Comparison of ENCODE assay signal across 15 cellular contexts in the genomic region with DNA sequence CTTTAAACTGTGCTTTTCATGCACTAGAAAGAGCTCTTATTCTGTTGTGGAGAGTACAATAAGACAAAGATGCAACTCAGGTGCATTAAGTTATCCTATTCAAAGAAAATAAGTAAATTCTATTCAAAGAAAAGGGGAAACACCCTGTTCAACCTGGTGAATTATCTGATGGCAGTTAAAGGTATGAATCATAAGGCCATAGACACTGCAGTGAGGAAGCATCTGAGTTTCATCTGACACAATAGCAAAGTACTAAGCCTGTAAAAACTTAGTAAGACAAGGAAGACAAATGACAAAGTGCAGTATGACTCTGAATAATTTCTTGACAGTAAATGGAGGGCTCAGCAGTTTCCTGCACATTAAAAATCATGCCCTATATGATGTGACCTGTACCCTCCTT.
"Had no signal": no experiment of that assay in that cellular context is flagged by ENCODE, and none has a peak within 500 bp of the region (broad histone marks: within the 10 kb centered on the region; RNA-seq: fewer than 3 reads in every experiment).

No MANE protein-coding gene starts in this region.

- H3K4me3 ChIP-seq: ascending aorta, esophagus muscularis mucosa, psoas muscle, spleen, upper lobe of right lung had no signal

- H3K4me1 Mint-ChIP-seq: activated CD4-positive, alpha-beta T cell treated with anti-CD3 and anti-CD28 coated beads, Interleukin-2, amount 10 ng/mL, durations not matched to agents 24 days and 14 days; nephron progenitor cell had no signal

- H3K4me1 ChIP-seq: ascending aorta, spleen, upper lobe of right lung had no signal

- H3K9me3 ChIP-seq: ascending aorta, esophagus muscularis mucosa, psoas muscle, spleen, upper lobe of right lung had no signal

- H3K27ac Mint-ChIP-seq: activated CD4-positive, alpha-beta T cell treated with anti-CD3 and anti-CD28 coated beads, Interleukin-2, amount 10 ng/mL, durations not matched to agents 24 days and 14 days; activated naive CD4-positive, alpha-beta T cell treated with anti-CD3 and anti-CD28 coated beads for 36 hours; nephron progenitor cell; stimulated activated naive CD8-positive, alpha-beta T cell treated with anti-CD3 and anti-CD28 coated beads, Interleukin-15, Interleukin-2, amounts not matched to agents 100 ng/mL and 50 ng/mL, for 24 hours had no signal

- H3K9me3 Mint-ChIP-seq: activated CD4-positive, alpha-beta T cell treated with anti-CD3 and anti-CD28 coated beads, Interleukin-2, amount 10 ng/mL, durations not matched to agents 24 days and 14 days; activated naive CD4-positive, alpha-beta T cell treated with anti-CD3 and anti-CD28 coated beads for 36 hours; nephron progenitor cell had no signal

- FAIRE-seq: colon, TTC549 had no signal

- H3K27me3 ChIP-seq: ascending aorta, esophagus muscularis mucosa, spleen, upper lobe of right lung had no signal

- ATAC-seq: sciatic nerve, upper lobe of right lung had no signal

- H3K4me3 Mint-ChIP-seq: activated CD4-positive, alpha-beta T cell treated with anti-CD3 and anti-CD28 coated beads, Interleukin-2, amount 10 ng/mL, durations not matched to agents 24 days and 14 days; activated naive CD4-positive, alpha-beta T cell treated with anti-CD3 and anti-CD28 coated beads for 36 hours; nephron progenitor cell; stimulated activated naive CD8-positive, alpha-beta T cell treated with anti-CD3 and anti-CD28 coated beads, Interleukin-15, Interleukin-2, amounts not matched to agents 100 ng/mL and 50 ng/mL, for 24 hours had no signal

- H3K27ac ChIP-seq: ascending aorta, esophagus muscularis mucosa, psoas muscle, spleen, upper lobe of right lung had no signal

- H3K27me3 Mint-ChIP-seq: activated CD4-positive, alpha-beta T cell treated with anti-CD3 and anti-CD28 coated beads, Interleukin-2, amount 10 ng/mL, durations not matched to agents 24 days and 14 days; stimulated activated naive CD8-positive, alpha-beta T cell treated with anti-CD3 and anti-CD28 coated beads, Interleukin-15, Interleukin-2, amounts not matched to agents 100 ng/mL and 50 ng/mL, for 24 hours had no signal

- DNase-seq: activated CD4-positive, alpha-beta T cell treated with anti-CD3 and anti-CD28 coated beads, Interleukin-2, amount 10 ng/mL, durations not matched to agents 24 days and 14 days; activated CD4-positive, CD25-positive, alpha-beta regulatory T cell; activated CD8-positive, alpha-beta memory T cell treated with anti-CD3 and anti-CD28 coated beads for 24 hours; activated naive CD4-positive, alpha-beta T cell treated with anti-CD3 and anti-CD28 coated beads for 36 hours; kidney glomerular epithelial cell; nephron progenitor cell; psoas muscle; spleen; upper lobe of right lung had no signal

- H3K36me3 ChIP-seq: ascending aorta, esophagus muscularis mucosa, spleen, upper lobe of right lung had no signal
